In genomic region chr11:31110825-31111224, GRCh38 we compare ENCODE assay signal across 14 cellular contexts.
A peak's percentile ranks its signal among the peaks of the same experiment; 100 is the strongest.
DNase-seq lines count a peak whose midpoint lies in the region; ATAC-seq and TF ChIP-seq lines count a peak whose summit lies in the region.
"Had no signal": no experiment of that assay in that cellular context is flagged by ENCODE, and none has a peak within 500 bp of the region (broad histone marks: within the 10 kb centered on the region; RNA-seq: fewer than 3 reads in every experiment).

No MANE protein-coding gene starts in this region.

- WGBS in esophagus squamous epithelium, 2 donors, result 32 to 34% methylated on average over 4 of the region's 4 CpGs

- H3K9me3 ChIP-seq in right atrium auricular region, result no peaks in the 10 kb centered on the region
- H3K9me3 ChIP-seq in esophagus squamous epithelium, result no peaks in the 10 kb centered on the region

- DNase-seq in Right ventricle myocardium superior (peak; percentile 39), right atrium auricular region (ENCODE audit: low spot score) (no peak), NCI-H2227 treated with DMSO at 0.1 percent for 48 hours (lab: John Stamatoyannopoulos, UW) (peak; percentile 16), fibroblast of the aortic adventitia (ENCODE audit: low read depth) (peak; percentile 4), retina (peak; percentile 47), DMS79 treated with DMSO at 0.1 percent for 48 hours (lab: John Stamatoyannopoulos, UW) (no peak), esophagus squamous epithelium (lab: John Stamatoyannopoulos, UW) (no peak)
- DNase-seq: C1 segment of cervical spinal cord; Calu3; CD4-positive, alpha-beta T cell; DMS 273 treated with DMSO at 0.1 percent for 48 hours; GM23248 had no signal

- no peak for TF ChIP-seq POLR2A in esophagus squamous epithelium (IDR thresholded peaks at IDR 0.05)

- no peak overlapping the region for H3K27ac ChIP-seq in right atrium auricular region
- no peak overlapping the region for H3K27ac ChIP-seq in esophagus squamous epithelium
- H3K27ac ChIP-seq: GM23248 had no signal

- H3K4me1 ChIP-seq in right atrium auricular region, result no peaks in the 10 kb centered on the region
- H3K4me1 ChIP-seq in esophagus squamous epithelium, result no peaks in the 10 kb centered on the region

- TF ChIP-seq CTCF in right atrium auricular region (IDR thresholded peaks at IDR 0.05) (no peak), fibroblast of the aortic adventitia (IDR thresholded peaks at IDR 0.05; ENCODE audit: insufficient read depth, low read length) (no peak), esophagus squamous epithelium (IDR thresholded peaks at IDR 0.05) (no peak)

- no peaks in the 10 kb centered on the region for H3K27me3 ChIP-seq in right atrium auricular region
- no peaks in the 10 kb centered on the region for H3K27me3 ChIP-seq in esophagus squamous epithelium

- intact Hi-C loops in Right ventricle myocardium superior (cut with DNase I), result no loop called here
- intact Hi-C loops in esophagus squamous epithelium (cut with DNase I), result no loop called here

- H3K4me3 ChIP-seq in right atrium auricular region (no peak overlapping the region), fibroblast of the aortic adventitia (ENCODE audit: low read depth, low read length) (no peak overlapping the region), esophagus squamous epithelium (no peak overlapping the region)
- H3K4me3 ChIP-seq: GM23248 had no signal

- H3K36me3 ChIP-seq in right atrium auricular region, result no peaks in the 10 kb centered on the region
- H3K36me3 ChIP-seq in esophagus squamous epithelium, result no peaks in the 10 kb centered on the region

- ATAC-seq in Right ventricle myocardium superior (ENCODE audit: poor library complexity) (peak; percentile 79), HG02610 (IDR thresholded peaks at IDR 0.05; ENCODE audit: unreplicated experiment) (no peak)
- ATAC-seq: HCT116 had no signal

Comparison
In these comparisons a context has a peak if more than half of its experiments do, and no peak if none do; other contexts are left out.
1. DNase-seq: peak in Right ventricle myocardium superior (single experiment), NCI-H2227 treated with DMSO at 0.1 percent for 48 hours (single experiment), fibroblast of the aortic adventitia (single experiment) and retina (single experiment); none in right atrium auricular region (single experiment), DMS79 treated with DMSO at 0.1 percent for 48 hours (single experiment) and esophagus squamous epithelium (single experiment).